11 cellular contexts compared by ENCODE assay signal in genomic region chr17:60230358-60230757, GRCh38.
"Had no signal": no experiment of that assay in that cellular context is flagged by ENCODE, and none has a peak within 500 bp of the region (broad histone marks: within the 10 kb centered on the region; RNA-seq: fewer than 3 reads in every experiment).

No MANE protein-coding gene starts in this region.

- H2AFZ ChIP-seq: hepatocyte had no signal

- ATAC-seq: activated T-cell treated with anti-CD3 and anti-CD28 coated beads, Interleukin-2, amount 50 U/mL, for 72 hours; stimulated activated naive B cell treated with anti-CD40 and anti-IgM and Interleukin-4, amounts not matched to agents 10 μg/mL and 1 μg/mL and 100 μg/mL, for 72 hours had no signal

- H3K4me1 ChIP-seq: ascending aorta, prostate gland, right lobe of liver had no signal

- H3K4me2 ChIP-seq: hepatocyte had no signal

- H3K27me3 ChIP-seq: ascending aorta, dorsolateral prefrontal cortex, hepatocyte, right lobe of liver had no signal

- H3K79me2 ChIP-seq: hepatocyte had no signal

- H3K4me3 ChIP-seq: ascending aorta, hepatocyte, prostate gland, right lobe of liver had no signal

- H3K36me3 ChIP-seq: prostate gland had no signal

- DNase-seq: activated CD4-positive, alpha-beta memory T cell treated with anti-CD3 and anti-CD28 coated beads, Interleukin-2, amount 10 ng/mL, durations not matched to agents 7 days and 5 days; activated gamma-delta T cell treated with Interleukin-2 at 50 U/mL for 16 hours; activated T-cell treated with anti-CD3 and anti-CD28 coated beads, Interleukin-2, amount 50 U/mL, for 72 hours; dorsolateral prefrontal cortex; right lobe of liver; stimulated activated CD4-positive, alpha-beta T cell treated with anti-CD3 and anti-CD28 coated beads, Interleukin-1b, Interleukin-23, amount 100 ng/mL, for 48 hours; stimulated activated naive B cell treated with anti-CD40 and anti-IgM and Interleukin-4, amounts not matched to agents 10 μg/mL and 1 μg/mL and 100 μg/mL, for 72 hours; T1000 had no signal

- H3K9me3 ChIP-seq: ascending aorta, prostate gland, right lobe of liver had no signal

- H3K27ac ChIP-seq: ascending aorta, hepatocyte, prostate gland, right lobe of liver had no signal
